Comparison of ENCODE assay signal across 8 cellular contexts in the genomic region with DNA sequence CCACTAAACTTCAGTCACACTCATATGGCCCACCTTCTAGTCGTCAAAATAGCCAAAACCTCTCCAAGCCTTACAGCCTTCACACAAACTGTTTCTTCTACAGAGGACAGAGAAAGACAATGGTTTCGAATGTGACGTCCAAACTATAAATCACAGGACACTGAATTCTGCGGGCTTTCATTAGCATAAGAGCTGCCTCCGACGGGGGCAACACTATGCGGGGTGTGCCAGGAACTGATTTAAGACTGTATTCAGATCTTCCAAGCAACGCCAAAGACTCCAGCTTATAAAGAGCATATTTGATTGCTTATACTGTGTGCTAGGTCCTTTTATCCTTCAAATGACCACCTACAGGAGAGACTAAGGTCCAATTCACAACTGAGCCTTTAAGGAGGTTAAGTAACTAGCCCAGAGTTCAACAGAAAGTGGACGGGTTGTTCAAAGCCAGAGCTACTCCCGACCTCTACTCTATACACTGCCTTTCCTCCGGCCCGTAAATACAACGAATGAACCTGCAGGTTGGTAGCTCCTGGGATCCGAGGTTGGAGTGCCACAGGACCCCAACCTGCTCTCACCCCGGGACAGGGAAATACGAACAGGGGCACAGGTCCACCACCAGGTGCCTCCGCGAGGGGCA. TPM values are rescaled to one million over a fixed set of nuclear protein-coding genes. Genes with fewer than 3 reads are reported as not detected.
DNase-seq lines count a peak whose midpoint lies in the region; ATAC-seq and TF ChIP-seq lines count a peak whose summit lies in the region.

No MANE protein-coding gene starts in this region.

- intact Hi-C loops in CD4-positive, alpha-beta memory T cell (cut with micrococcal nuclease) = loop anchor here (5.0 kb wide), 2 partner anchors 544 to 1551 kb away; partner anchors contain the start of genes GNG2 and KLHDC2

- H3K4me2 ChIP-seq in GM23248 (ENCODE audit: unreplicated experiment) (peak overlapping the region; percentile 94), osteoblast (ENCODE audit: insufficient read depth, low read length) (peak overlapping the region; percentile 100)

- peaks cover 11% of the 10 kb centered on the region; the same call in 1 of the 2 replicates for H3K79me2 ChIP-seq in GM23248 (ENCODE audit: insufficient read depth)
- H3K79me2 ChIP-seq in osteoblast (ENCODE audit: insufficient read depth, low read length) = peaks cover 22% of the 10 kb centered on the region

- no peak for ATAC-seq in GM21360 (IDR thresholded peaks at IDR 0.05; ENCODE audit: unreplicated experiment)

- peak overlapping the region; percentile 81 for H3K9ac ChIP-seq in GM23248

- H2AFZ ChIP-seq in GM23248 (peak overlapping the region; percentile 98), osteoblast (ENCODE audit: low read length) (peak overlapping the region; percentile 99)

- in situ Hi-C loops in GM23248 (cut with MboI) = no loop called here

- H3K4me3 Mint-ChIP-seq in CD4-positive, alpha-beta memory T cell = peak overlapping the region; percentile 91 to 98 (median 97)

- H3K27me3 ChIP-seq in CD4-positive, alpha-beta memory T cell (ENCODE audit: insufficient read depth, low read length) = no peaks in the 10 kb centered on the region
- H3K27me3 ChIP-seq in GM23248 (replicated peaks; ENCODE audit: insufficient read depth) = no peaks in the 10 kb centered on the region
- no peaks in the 10 kb centered on the region for H3K27me3 ChIP-seq in esophagus (ENCODE audit: control insufficient read depth in 1 of 2, insufficient read depth in 2 of 2, low read length in 2 of 2)
- H3K27me3 ChIP-seq in osteoblast (ENCODE audit: insufficient read depth, low read length) = no peaks in the 10 kb centered on the region

- no peaks in the 10 kb centered on the region for H3F3A ChIP-seq in GM23248 (ENCODE audit: insufficient read depth)

- no peaks in the 10 kb centered on the region for H3K27me3 Mint-ChIP-seq in CD4-positive, alpha-beta memory T cell

- POLR2A ChIA-PET in CD4-positive, alpha-beta memory T cell (lab: Charles Lee; ENCODE audit: partially characterized antibody) = interaction anchor here (0.9 to 2.7 kb wide), 15 partner anchors 9 to 713 kb away, joined by 3 to 24 read pairs (median 5); partner anchors contain the start of genes KLHDC1, KLHDC2, LRR1 and MAP4K5

- peaks cover 30% of the 10 kb centered on the region for H3K4me1 ChIP-seq in CD4-positive, alpha-beta memory T cell (ENCODE audit: insufficient read depth, low read length)
- H3K4me1 ChIP-seq in GM23248 (ENCODE audit: insufficient read depth) (peaks cover 11% of the 10 kb centered on the region), esophagus (ENCODE audit: control insufficient read depth in 2 of 2, insufficient read depth in 2 of 2, low read length in 1 of 2) (no peaks in the 10 kb centered on the region), osteoblast (ENCODE audit: insufficient read depth, low read length) (peaks cover 16% of the 10 kb centered on the region)

- no peaks in the 10 kb centered on the region for H3K9me3 Mint-ChIP-seq in CD4-positive, alpha-beta memory T cell

- 5 to 6% methylated on average over 18 of the region's 18 CpGs for WGBS in GM23248 (ENCODE audit: low coverage in 1 of 2, low lambda C conversion rate in 2 of 2, missing lambda C conversion rate in 2 of 2), 2 experiments
- 3% methylated on average over 18 of the region's 18 CpGs for WGBS in esophagus, 2 donors

- peak; percentile 24 for TF ChIP-seq CTCF in osteoblast (IDR thresholded peaks at IDR 0.05; ENCODE audit: extremely low read depth, low read depth, low read length)

- H3K4me3 ChIP-seq in CD4-positive, alpha-beta memory T cell (ENCODE audit: low read length in 2 of 2) = peak overlapping the region; percentile 77 to 92
- H3K4me3 ChIP-seq in GM23248 (peak overlapping the region; percentile 80), esophagus (ENCODE audit: low read depth in 1 of 2, low read length in 2 of 2) (peak overlapping the region; percentile 65 to 77), osteoblast (ENCODE audit: insufficient read depth, low read length) (peak overlapping the region; percentile 98)

- H3K36me3 Mint-ChIP-seq in CD4-positive, alpha-beta memory T cell = peaks cover 4 to 11% of the 10 kb centered on the region in 2 donors

- peak overlapping the region; percentile 42 to 99 (median 93) for H3K27ac Mint-ChIP-seq in CD4-positive, alpha-beta memory T cell

- no peaks in the 10 kb centered on the region for H3K9me2 ChIP-seq in GM23248 (ENCODE audit: insufficient read depth)

- DNase-seq in CD4-positive, alpha-beta memory T cell = peak in 2 of 5 donors; percentile 4 to 41
- DNase-seq in GM23248 = no peak
- peak; percentile 7 for DNase-seq in RPMI8226
- no peak for DNase-seq in osteoblast (ENCODE audit: insufficient read length, low spot score, missing footprints)
- DNase-seq in NCI-H1436 treated with DMSO at 0.1 percent for 48 hours (lab: John Stamatoyannopoulos, UW) = no peak
- DNase-seq in stimulated activated CD4-positive, alpha-beta T cell treated with anti-CD3 and anti-CD28 coated beads, Interleukin-4, amount 100 ng/mL, for 1 hour = no peak

- H3K27ac ChIP-seq in CD4-positive, alpha-beta memory T cell (ENCODE audit: low read depth, low read length) = peak overlapping the region; percentile 76
- no peak overlapping the region for H3K27ac ChIP-seq in GM23248
- H3K27ac ChIP-seq in esophagus (ENCODE audit: low read depth in 2 of 2, low read length in 1 of 2) = peak overlapping the region; percentile 97
- H3K27ac ChIP-seq in osteoblast (ENCODE audit: low read depth, low read length) = peak overlapping the region; percentile 63

- peaks cover 27 to 40% (median 33%) of the 10 kb centered on the region in 4 donors for H3K4me1 Mint-ChIP-seq in CD4-positive, alpha-beta memory T cell

- H4K20me1 ChIP-seq in GM23248 (ENCODE audit: insufficient read depth) (no peaks in the 10 kb centered on the region), osteoblast (ENCODE audit: insufficient read depth, low read length) (no peaks in the 10 kb centered on the region)

- CTCF ChIA-PET in CD4-positive, alpha-beta memory T cell (lab: Charles Lee; ENCODE audit: partially characterized antibody) = interaction anchor here (0.8 to 4.1 kb wide), 8 partner anchors 11 to 725 kb away, joined by 3 to 50 read pairs (median 4); partner anchors contain the start of genes CDKL1 and RPS29

- no peaks in the 10 kb centered on the region for H3K9me3 ChIP-seq in CD4-positive, alpha-beta memory T cell (ENCODE audit: control insufficient read depth in 1 of 2, low read length in 2 of 2)
- no peaks in the 10 kb centered on the region for H3K9me3 ChIP-seq in GM23248 (ENCODE audit: low read depth)
- H3K9me3 ChIP-seq in esophagus (ENCODE audit: control insufficient read depth in 2 of 2, insufficient read depth in 1 of 2, low read depth in 1 of 2, low read length in 1 of 2) = no peaks in the 10 kb centered on the region
- no peaks in the 10 kb centered on the region for H3K9me3 ChIP-seq in osteoblast (ENCODE audit: low read depth, low read length)

- no peaks in the 10 kb centered on the region for H3K36me3 ChIP-seq in CD4-positive, alpha-beta memory T cell (ENCODE audit: insufficient read depth, low read length)
- H3K36me3 ChIP-seq in GM23248 (ENCODE audit: low read depth) (no peaks in the 10 kb centered on the region), esophagus (ENCODE audit: control insufficient read depth in 2 of 2, insufficient read depth in 2 of 2, low read length in 1 of 2) (no peaks in the 10 kb centered on the region), osteoblast (ENCODE audit: insufficient read depth, low read length) (no peaks in the 10 kb centered on the region)

RNA-seq across cellular contexts. Expression of gene L2HGDH, which starts 0.6 kb away (rescaled TPM):
- 1 to 10 TPM; 4.9 to 5.5 TPM for total RNA-seq in CD4-positive, alpha-beta memory T cell
- polyA plus RNA-seq in CD4-positive, alpha-beta memory T cell = 1 to 10 TPM; 3.0 to 6.1 TPM
- 1.3 and 2.6 TPM in 2 replicates for total RNA-seq in GM23248 (2014; rRNA removed; shearing (Covaris generic))
- polyA plus RNA-seq in GM23248 (2016; fragmentation: Nextera tagmentation; extraction: Ambion mirVana) (1.8 and 2.0 TPM in 2 replicates), esophagus (1 to 10 TPM; 1.9 to 4.6 TPM)
- 3.2 and 3.6 TPM in 2 replicates for total RNA-seq in osteoblast

RNA-seq across cellular contexts. Expression of gene DMAC2L, which starts 0.7 kb away (rescaled TPM):
- total RNA-seq in CD4-positive, alpha-beta memory T cell = 10 to 100 TPM; 15.9 to 19.5 TPM
- polyA plus RNA-seq in CD4-positive, alpha-beta memory T cell = 10 to 100 TPM; 14.3 to 18.8 TPM
- total RNA-seq in GM23248 (2014; rRNA removed; shearing (Covaris generic)) = 4.4 and 7.8 TPM in 2 replicates
- polyA plus RNA-seq in GM23248 (2016; fragmentation: Nextera tagmentation; extraction: Ambion mirVana) = 12.3 and 15.9 TPM in 2 replicates
- polyA plus RNA-seq in esophagus = 10 to 100 TPM; 16.0 to 18.9 TPM
- 7.2 and 9.4 TPM in 2 replicates for total RNA-seq in osteoblast
